Comparison of ENCODE assay signal across 25 cellular contexts in genomic region chr2:170244555-170244954, GRCh38.
"Had no signal": no experiment of that assay in that cellular context is flagged by ENCODE, and none has a peak within 500 bp of the region (broad histone marks: within the 10 kb centered on the region; RNA-seq: fewer than 3 reads in every experiment).

No MANE protein-coding gene starts in this region.

- H3K27ac ChIP-seq: coronary artery, dorsolateral prefrontal cortex, esophagus squamous epithelium, gastrocnemius medialis, heart right ventricle, left lung, lower lobe of right lung had no signal

- H3K4me3 Mint-ChIP-seq: mesothelial cell of epicardium, naive B cell had no signal

- FAIRE-seq: colon, endothelial cell of umbilical vein, islet of Langerhans, keratinocyte had no signal

- H3K27me3 ChIP-seq: esophagus squamous epithelium had no signal

- H3K36me3 ChIP-seq: esophagus squamous epithelium, gastrocnemius medialis, heart right ventricle, left lung, lower lobe of right lung had no signal

- DNase-seq: dermis blood vessel endothelial cell; dorsolateral prefrontal cortex; effector CD4-positive, alpha-beta T cell; effector memory CD4-positive, alpha-beta T cell; esophagus squamous epithelium; foreskin fibroblast; foreskin melanocyte; gastrocnemius medialis; glutamatergic neuron; head of caudate nucleus; heart right ventricle; hippocampal formation; left cardiac atrium; left lung; left ventricle myocardium superior; lower lobe of right lung; mesenchymal stem cell; mucosa of descending colon; naive B cell had no signal

- H3K4me1 ChIP-seq: esophagus squamous epithelium, gastrocnemius medialis, heart right ventricle, left lung, lower lobe of right lung had no signal

- ATAC-seq: gastrocnemius medialis, heart right ventricle, left cardiac atrium, left lung, left ventricle myocardium superior, lower lobe of right lung, mucosa of descending colon had no signal

- H3K9me3 ChIP-seq: esophagus squamous epithelium, gastrocnemius medialis, heart right ventricle, left lung, lower lobe of right lung, mucosa of descending colon had no signal

- H3K4me3 ChIP-seq: coronary artery, dorsolateral prefrontal cortex, esophagus squamous epithelium, gastrocnemius medialis, heart right ventricle, left lung, lower lobe of right lung, mucosa of descending colon had no signal

- H3K9me3 Mint-ChIP-seq: mesothelial cell of epicardium, naive B cell had no signal

- H3K36me3 Mint-ChIP-seq: mesothelial cell of epicardium, naive B cell had no signal

- H3K4me1 Mint-ChIP-seq: naive B cell had no signal

- H3K27ac Mint-ChIP-seq: mesothelial cell of epicardium, naive B cell had no signal
